25 cellular contexts compared by ENCODE assay signal in genomic region chr7:103687272-103687671, GRCh38.
"Had no signal": no experiment of that assay in that cellular context is flagged by ENCODE, and none has a peak within 500 bp of the region (broad histone marks: within the 10 kb centered on the region; RNA-seq: fewer than 3 reads in every experiment).

No MANE protein-coding gene starts in this region.

- ATAC-seq: effector memory CD8-positive, alpha-beta T cell; esophagus mucosa; gastrocnemius medialis; heart right ventricle; left cardiac atrium; left lung; left ventricle myocardium superior; lower lobe of right lung; naive thymus-derived CD4-positive, alpha-beta T cell had no signal

- H3K27ac ChIP-seq: coronary artery, epithelial cell of prostate, esophagus squamous epithelium, gastrocnemius medialis, heart right ventricle, left lung, lower lobe of right lung had no signal

- DNase-seq: effector CD8-positive, alpha-beta T cell; effector memory CD8-positive, alpha-beta T cell; endodermal cell; erythroblast; esophagus squamous epithelium; foreskin fibroblast; foreskin melanocyte; gastrocnemius medialis; glutamatergic neuron; head of caudate nucleus; heart right ventricle; hippocampal formation; left cardiac atrium; left lung; left ventricle myocardium superior; lower lobe of right lung; mesenchymal stem cell; midbrain; naive thymus-derived CD4-positive, alpha-beta T cell had no signal

- H3K4me1 ChIP-seq: esophagus squamous epithelium, gastrocnemius medialis, heart right ventricle, left lung, lower lobe of right lung had no signal

- H3K27me3 ChIP-seq: esophagus squamous epithelium, gastrocnemius medialis, left lung had no signal

- H3K36me3 ChIP-seq: esophagus squamous epithelium, gastrocnemius medialis, heart right ventricle, left lung, lower lobe of right lung had no signal

- FAIRE-seq: colon, endometrium, keratinocyte had no signal

- H3K4me3 ChIP-seq: coronary artery, esophagus squamous epithelium, gastrocnemius medialis, heart right ventricle, left lung, lower lobe of right lung had no signal

- H3K9me3 ChIP-seq: esophagus squamous epithelium, gastrocnemius medialis, heart right ventricle, left lung, lower lobe of right lung had no signal
